In the genomic region with DNA sequence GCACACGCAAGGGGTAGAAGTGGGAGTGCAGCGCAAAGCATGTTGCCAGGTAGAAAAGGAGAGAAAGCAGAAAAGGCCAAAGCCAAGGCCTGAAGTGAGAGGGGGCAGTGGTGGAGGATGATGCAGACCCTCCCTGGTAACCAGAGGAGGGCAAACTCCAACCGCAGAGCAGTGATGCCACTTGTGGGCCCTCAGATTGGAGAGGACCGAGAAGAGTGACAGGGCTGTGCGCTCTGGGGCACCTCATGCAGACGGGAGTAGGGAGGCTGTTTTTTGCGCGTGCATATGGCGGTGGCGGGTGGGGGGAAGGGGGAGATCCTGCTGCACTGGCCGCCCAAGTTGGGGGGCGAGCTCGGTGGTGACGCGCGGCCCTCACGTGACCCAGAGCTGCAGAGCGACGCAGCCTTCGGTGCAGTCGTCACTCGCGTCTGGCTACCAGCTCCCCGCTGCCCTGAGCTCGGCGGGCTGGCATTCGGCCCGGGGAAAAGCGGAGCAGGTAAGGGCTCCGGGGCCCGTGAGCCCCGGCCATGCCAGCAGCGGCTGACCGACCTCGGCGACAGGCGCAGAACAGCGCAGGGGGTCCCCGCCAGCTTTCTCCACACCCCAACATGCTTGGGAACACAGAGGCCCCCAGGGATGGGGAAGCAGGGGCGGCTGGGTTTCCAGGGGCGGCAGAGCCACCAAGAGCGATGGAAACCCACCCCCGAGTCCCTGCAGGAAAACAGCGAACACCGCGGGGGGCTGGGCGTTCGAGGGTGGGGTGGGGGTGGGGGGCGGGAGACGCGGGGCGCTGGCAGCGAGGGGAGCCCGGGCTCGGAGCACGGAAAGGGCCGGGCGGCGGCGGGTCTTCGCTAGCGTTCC, we compare ENCODE assay signal across 8 cellular contexts. TPM values are rescaled to one million over a fixed set of nuclear protein-coding genes. Genes with fewer than 3 reads are reported as not detected.
DNase-seq lines count a peak whose midpoint lies in the region; ATAC-seq and TF ChIP-seq lines count a peak whose summit lies in the region.

A gene (plus strand): TSS at position 421 of the 861 bp plus-strand sequence. CDS start 984 bp downstream, outside the sequence.

- no peaks in the 10 kb centered on the region for H3K36me3 Mint-ChIP-seq in T-helper 2 cell treated with Interferon-gamma antibody and Interleukin-4, amounts not matched to agents 5 μg/mL and 100 μg/mL, for 36 hours (ENCODE audit: low read depth)

- H3K4me3 ChIP-seq in MG63 (peak within 1 kb of the TSS; percentile 69), cardiac fibroblast (replicated peaks in 1 of 2; ENCODE audit: low read depth in 2 of 2, low read length in 2 of 2) (peak within 1 kb of the TSS; percentile 74 to 81), iPS-11a (ENCODE audit: low read depth, low read length) (peak within 1 kb of the TSS; percentile 70)

- DNase-seq in Caki2 (ENCODE audit: low read depth) (peak; percentile 83), MG63 (peak; percentile 69), cardiac fibroblast (ENCODE audit: low read depth in 2 of 2) (peak; percentile 47 to 77), renal cortical epithelial cell (ENCODE audit: low read depth) (no peak)
- peak; percentile 5 for DNase-seq in T-helper 2 cell treated with Interferon-gamma antibody and Interleukin-4, amounts not matched to agents 5 μg/mL and 100 μg/mL, for 36 hours (ENCODE audit: low spot score)

- TF ChIP-seq CTCF in cardiac fibroblast (IDR thresholded peaks at IDR 0.05; ENCODE audit: low read depth, low read length), result no peak

- H3K9me3 ChIP-seq in MG63, result no peaks in the 10 kb centered on the region

- H3K27me3 Mint-ChIP-seq in T-helper 2 cell treated with Interferon-gamma antibody and Interleukin-4, amounts not matched to agents 5 μg/mL and 100 μg/mL, for 36 hours (ENCODE audit: low read depth), result peaks cover 6% of the 10 kb centered on the region

- no peaks in the 10 kb centered on the region for H3K9me3 Mint-ChIP-seq in T-helper 2 cell treated with Interferon-gamma antibody and Interleukin-4, amounts not matched to agents 5 μg/mL and 100 μg/mL, for 36 hours

- H3K4me1 Mint-ChIP-seq in T-helper 2 cell treated with Interferon-gamma antibody and Interleukin-4, amounts not matched to agents 5 μg/mL and 100 μg/mL, for 36 hours (ENCODE audit: low read depth), result peaks cover 4% of the 10 kb centered on the region

- H3K27me3 ChIP-seq in MG63, result no peaks in the 10 kb centered on the region

- in situ Hi-C loops in Caki2 (cut with HindIII; ENCODE audit: low pct_unique_long_range_greater_than_20kb, low sequenced_read_pairs), result no loop called here

- 0 out of 2 replicates have a peak, but pooled peaks cover 2% of the 10 kb centered on the region for H3K36me3 ChIP-seq in MG63

- H3K4me3 Mint-ChIP-seq in T-helper 2 cell treated with Interferon-gamma antibody and Interleukin-4, amounts not matched to agents 5 μg/mL and 100 μg/mL, for 36 hours, result peak within 1 kb of the TSS; percentile 73

- ATAC-seq in HG03457 (IDR thresholded peaks at IDR 0.05; ENCODE audit: unreplicated experiment) (no peak), HG03039 (IDR thresholded peaks at IDR 0.05; ENCODE audit: unreplicated experiment) (no peak)

- H3K27ac Mint-ChIP-seq in T-helper 2 cell treated with Interferon-gamma antibody and Interleukin-4, amounts not matched to agents 5 μg/mL and 100 μg/mL, for 36 hours, result peak within 1 kb of the TSS; percentile 72

RNA-seq across cellular contexts. Expression of the gene that starts here (rescaled TPM):
- total RNA-seq in Caki2 (2014; rRNA removed; shearing (Covaris generic); ENCODE audit: low replicate concordance), result 289 and 328 TPM in 2 replicates
- total RNA-seq in MG63 (2014; rRNA removed; shearing (Covaris generic); ENCODE audit: low replicate concordance), result 153 and 210 TPM in 2 replicates
- 155 and 424 TPM in 2 replicates for total RNA-seq in renal cortical epithelial cell
